8 cellular contexts compared by ENCODE assay signal in the genomic region with DNA sequence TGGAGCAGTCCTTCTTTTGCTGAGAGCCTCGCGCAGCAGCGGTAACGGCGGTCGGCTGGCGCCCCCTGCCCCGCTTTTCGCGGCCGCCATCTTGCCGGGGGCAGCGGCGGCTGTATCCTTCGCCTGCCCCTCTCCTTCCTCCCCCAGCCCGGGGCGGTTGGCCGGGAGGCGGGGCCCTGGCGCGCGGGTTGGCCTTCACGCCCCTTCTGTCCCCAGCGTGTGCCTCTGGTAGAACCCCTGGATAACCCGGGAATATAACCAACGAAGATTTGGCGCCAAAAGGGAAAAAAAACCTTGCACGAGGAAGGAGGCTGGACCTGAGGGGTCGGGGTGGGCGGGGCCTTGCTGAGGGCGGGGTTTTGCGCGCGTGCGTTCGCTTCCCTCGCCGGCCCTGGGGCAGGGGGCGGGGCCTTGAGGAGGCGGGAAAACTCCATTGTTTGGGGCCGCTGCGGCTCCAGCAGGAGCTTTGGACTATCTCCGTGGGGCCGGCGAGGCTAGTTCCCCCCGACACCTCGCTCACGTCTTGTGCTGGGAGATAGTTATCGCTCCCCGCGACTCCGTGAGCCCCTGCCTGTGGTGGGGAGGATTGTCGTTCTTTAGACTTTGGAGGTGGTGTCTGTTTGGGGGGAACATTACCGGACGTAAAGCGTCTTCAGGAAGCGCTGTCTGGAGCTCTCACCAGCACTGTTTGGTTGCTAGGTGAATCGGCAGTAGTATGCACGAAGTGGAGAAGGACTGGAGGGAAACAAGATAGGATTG. TPM values are rescaled to one million over a fixed set of nuclear protein-coding genes. Genes with fewer than 3 reads are reported as not detected.
DNase-seq lines count a peak whose midpoint lies in the region; ATAC-seq and TF ChIP-seq lines count a peak whose summit lies in the region.

No MANE protein-coding gene starts in this region.

- peak overlapping the region; percentile 81 for H3K4me3 ChIP-seq in SU-DHL-6 (ENCODE audit: insufficient read depth, low read length, poor library complexity, severe bottlenecking)
- peak overlapping the region; percentile 94 for H3K4me3 ChIP-seq in cardiac muscle cell
- peak overlapping the region; percentile 100 for H3K4me3 ChIP-seq in trophoblast cell (ENCODE audit: low read depth, low read length)
- H3K4me3 ChIP-seq in tibial artery, result peak overlapping the region; percentile 89 to 97

- H3K27ac ChIP-seq in SU-DHL-6 (ENCODE audit: low read depth, low read length), result peak overlapping the region; percentile 78
- peak overlapping the region; percentile 79 for H3K27ac ChIP-seq in cardiac muscle cell
- peak overlapping the region; percentile 81 for H3K27ac ChIP-seq in trophoblast cell (ENCODE audit: low read depth, low read length)
- peak overlapping the region; percentile 92 to 97 for H3K27ac ChIP-seq in tibial artery

- H3K27me3 ChIP-seq in SU-DHL-6 (ENCODE audit: low read length) (no peaks in the 10 kb centered on the region), cardiac muscle cell (no peaks in the 10 kb centered on the region), trophoblast cell (ENCODE audit: insufficient read depth, low read length) (no peaks in the 10 kb centered on the region), tibial artery (no peaks in the 10 kb centered on the region)

- H3K4me1 ChIP-seq in cardiac muscle cell (ENCODE audit: low read depth) (peaks cover 12% of the 10 kb centered on the region), trophoblast cell (ENCODE audit: control insufficient read depth in 1 of 2, insufficient read depth in 2 of 2, low read length in 2 of 2) (peaks cover 3 to 8% of the 10 kb centered on the region in 2 experiments), tibial artery (peaks cover 0 to 30% (median 15%) of the 10 kb centered on the region in 4 donors)

- peak overlapping the region; percentile 71 for H3K4ac ChIP-seq in trophoblast cell (ENCODE audit: low read depth, low read length)

- H3K4me2 ChIP-seq in SU-DHL-6 (ENCODE audit: low read depth, low read length, poor library complexity, severe bottlenecking), result peak overlapping the region; percentile 87
- H3K4me2 ChIP-seq in trophoblast cell (ENCODE audit: low read length), result peak overlapping the region; percentile 80

- peaks cover 9% of the 10 kb centered on the region for H3K79me1 ChIP-seq in trophoblast cell (ENCODE audit: low read length)

- DNase-seq in ELR (ENCODE audit: low read depth), result peak; percentile 94
- peak; percentile 86 for DNase-seq in NCI-H1417 treated with DMSO at 0.1 percent for 48 hours (lab: John Stamatoyannopoulos, UW)
- DNase-seq in activated naive CD8-positive, alpha-beta T cell treated with anti-CD3 and anti-CD28 coated beads, Interleukin-2, amount 50 U/mL, for 16 hours (ENCODE audit: low read depth, low spot score), result peak; percentile 71
- peak; percentile 93 for DNase-seq in cardiac muscle cell (ENCODE audit: low read depth in 1 of 2, low spot score in 1 of 2)
- DNase-seq in trophoblast cell, result peak; percentile 85 to 93
- peak; percentile 84 to 92 for DNase-seq in tibial artery

- WGBS in trophoblast cell (ENCODE audit: extremely low coverage, insufficient coverage, insufficient read length), result no CpG with 5 or more reads among the region's 59 CpGs

- peak overlapping the region; percentile 98 for H2AK5ac ChIP-seq in trophoblast cell (ENCODE audit: low read length)

- peaks cover 7% of the 10 kb centered on the region for H3F3A ChIP-seq in SU-DHL-6 (ENCODE audit: insufficient read depth)

- peak overlapping the region; percentile 79 for H4K12ac ChIP-seq in trophoblast cell (ENCODE audit: low read depth, low read length)

- peak overlapping the region; percentile 95 for H3K18ac ChIP-seq in trophoblast cell (ENCODE audit: low read length)

- peak overlapping the region; percentile 83 for H4K8ac ChIP-seq in trophoblast cell (ENCODE audit: low read depth, low read length)

- H3K14ac ChIP-seq in trophoblast cell (ENCODE audit: low read length), result peak overlapping the region; percentile 97

- no peak overlapping the region for H3K23ac ChIP-seq in trophoblast cell (ENCODE audit: low read length)

- H3K79me2 ChIP-seq in SU-DHL-6 (ENCODE audit: insufficient read depth, low read length), result peaks cover 56% of the 10 kb centered on the region
- peaks cover 32% of the 10 kb centered on the region for H3K79me2 ChIP-seq in trophoblast cell (ENCODE audit: control insufficient read depth, insufficient read depth, low read length, poor library complexity)

- H2BK120ac ChIP-seq in trophoblast cell (ENCODE audit: insufficient read depth, low read length, poor library complexity), result peak overlapping the region; percentile 74

- no peak for TF ChIP-seq CTCF in SU-DHL-6 (IDR thresholded peaks at IDR 0.05; ENCODE audit: insufficient read depth, low read length, poor library complexity, severe bottlenecking)
- peak; percentile 26 for TF ChIP-seq CTCF in cardiac muscle cell (IDR thresholded peaks at IDR 0.05; ENCODE audit: low read depth, low read length)
- no peak for TF ChIP-seq CTCF in tibial artery (IDR thresholded peaks at IDR 0.05)

- no peaks in the 10 kb centered on the region for H3K9me3 ChIP-seq in SU-DHL-6 (ENCODE audit: insufficient read depth, low read length)
- H3K9me3 ChIP-seq in cardiac muscle cell (ENCODE audit: low read depth), result no peaks in the 10 kb centered on the region
- H3K9me3 ChIP-seq in trophoblast cell (ENCODE audit: insufficient read depth, low read depth, low read length), result peaks cover 2% of the 10 kb centered on the region
- H3K9me3 ChIP-seq in tibial artery, result no peaks in the 10 kb centered on the region

- no peak overlapping the region for H2BK12ac ChIP-seq in trophoblast cell (ENCODE audit: low read length)

- intact Hi-C loops in tibial artery (cut with DNase I; ENCODE audit: low total_unique reads), result no loop called here

- H4K20me1 ChIP-seq in SU-DHL-6 (ENCODE audit: low read depth, low read length), result peaks cover 27% of the 10 kb centered on the region

- peak overlapping the region; percentile 96 for H2AFZ ChIP-seq in SU-DHL-6 (ENCODE audit: low read depth, low read length, severe bottlenecking)
- H2AFZ ChIP-seq in trophoblast cell (ENCODE audit: insufficient read depth, low read length, poor library complexity), result peak overlapping the region; percentile 77

- peak; percentile 37 for ATAC-seq in HG02610 (IDR thresholded peaks at IDR 0.05; ENCODE audit: unreplicated experiment)

- H3K36me3 ChIP-seq in SU-DHL-6 (ENCODE audit: low read length) (no peaks in the 10 kb centered on the region), cardiac muscle cell (peaks cover 3% of the 10 kb centered on the region), trophoblast cell (ENCODE audit: control insufficient read depth in 1 of 2, insufficient read depth in 2 of 2, low read length in 2 of 2) (peaks cover 0 to 4% of the 10 kb centered on the region in 2 experiments), tibial artery (no peaks in the 10 kb centered on the region)

- H4K91ac ChIP-seq in trophoblast cell (ENCODE audit: low read depth, low read length), result peak overlapping the region; percentile 81

- H3K9ac ChIP-seq in SU-DHL-6 (ENCODE audit: low read length) (peak overlapping the region; percentile 96), trophoblast cell (ENCODE audit: low read length) (peak overlapping the region; percentile 99)

- no peaks in the 10 kb centered on the region for H3K9me2 ChIP-seq in SU-DHL-6 (replicated peaks; ENCODE audit: insufficient read depth, low read length)

- H2BK5ac ChIP-seq in trophoblast cell (ENCODE audit: low read depth, low read length, poor library complexity), result peak overlapping the region; percentile 78

RNA-seq across cellular contexts. Expression of a gene that starts 0.7 kb away (rescaled TPM):
- 54.9 and 89.3 TPM in 2 replicates for total RNA-seq in cardiac muscle cell
- polyA plus RNA-seq in cardiac muscle cell, result 172 and 174 TPM in 2 replicates
- polyA plus RNA-seq in trophoblast cell (2013), result 129 and 144 TPM in 2 replicates

RNA-seq across cellular contexts. Expression of a gene that starts 33.9 kb away (rescaled TPM):
- 145 and 187 TPM in 2 replicates for total RNA-seq in cardiac muscle cell
- 291 and 311 TPM in 2 replicates for polyA plus RNA-seq in cardiac muscle cell
- 105 and 110 TPM in 2 replicates for polyA plus RNA-seq in trophoblast cell (2013)

RNA-seq across cellular contexts. Expression of a gene that starts 39.3 kb away (rescaled TPM):
- total RNA-seq in cardiac muscle cell, result 2.9 and 7.5 TPM in 2 replicates
- 1.9 and 3.1 TPM in 2 replicates for polyA plus RNA-seq in cardiac muscle cell
- 0.49 and 0.54 TPM in 2 replicates for polyA plus RNA-seq in trophoblast cell (2013)

Comparison
In these comparisons a context has a peak if more than half of its experiments do, and no peak if none do; other contexts are left out.
1. Peak in every context shown above with its lines: DNase-seq, ATAC-seq, H3K4me3 ChIP-seq and H3K27ac ChIP-seq.